Comparison of ENCODE assay signal across 8 cellular contexts in genomic region chr20:56628873-56629463, GRCh38. TPM values are rescaled to one million over a fixed set of nuclear protein-coding genes. Genes with fewer than 3 reads are reported as not detected.
DNase-seq lines count a peak whose midpoint lies in the region; ATAC-seq and TF ChIP-seq lines count a peak whose summit lies in the region.

Gene TFAP2C, plus strand, starts transcription at chr20:56629306. Its CDS starts 239 bp downstream, at chr20:56629545.

- no peaks in the 10 kb centered on the region for H3K79me2 ChIP-seq in KMS-11 (ENCODE audit: insufficient read depth, low read depth)

- peaks cover 4% of the 10 kb centered on the region for H3K4me1 ChIP-seq in KMS-11 (ENCODE audit: low read depth, poor library complexity, severe bottlenecking)
- no peaks in the 10 kb centered on the region for H3K4me1 ChIP-seq in prostate gland (replicated peaks)

- no peaks in the 10 kb centered on the region for H4K20me1 ChIP-seq in KMS-11 (ENCODE audit: insufficient read depth)

- peak within 1 kb of the TSS; percentile 33 for H3K4me3 Mint-ChIP-seq in activated T-helper 1 cell treated with anti-CD3 and anti-CD28 coated beads, Interleukin-12 subunit alpha, Interleukin-12 subunit beta, Interleukin-2, Interleukin-4 antibody, amounts not matched to agents 30 ng/mL and 10 ng/mL and 1 ng/mL, durations not matched to agents 14 hours and 24 hours and 36 hours
- peak within 1 kb of the TSS; percentile 91 for H3K4me3 Mint-ChIP-seq in glutamatergic neuron (ENCODE audit: unreplicated experiment)

- H3K27ac Mint-ChIP-seq in activated T-helper 1 cell treated with anti-CD3 and anti-CD28 coated beads, Interleukin-12 subunit alpha, Interleukin-12 subunit beta, Interleukin-2, Interleukin-4 antibody, amounts not matched to agents 30 ng/mL and 10 ng/mL and 1 ng/mL, durations not matched to agents 14 hours and 24 hours and 36 hours = peak within 1 kb of the TSS; percentile 50
- peak within 1 kb of the TSS; percentile 73 for H3K27ac Mint-ChIP-seq in glutamatergic neuron (ENCODE audit: unreplicated experiment)

- H2AFZ ChIP-seq in KMS-11 (ENCODE audit: low read depth) = peak within 1 kb of the TSS; percentile 95

- no peak within 1 kb of the TSS for H3K4me3 ChIP-seq in KMS-11 (IDR thresholded peaks at IDR 0.05; ENCODE audit: insufficient read depth, low read depth, low read length)
- H3K4me3 ChIP-seq in prostate gland = peak within 1 kb of the TSS; percentile 58 to 74

- DNase-seq in Daoy (ENCODE audit: low read depth) (peak; percentile 86), glutamatergic neuron (peak; percentile 83), prostate gland (ENCODE audit: low spot score) (peak; percentile 91), HuH-7 (ENCODE audit: low spot score) (no peak)
- peak; percentile 6 for DNase-seq in activated T-helper 1 cell treated with anti-CD3 and anti-CD28 coated beads, Interleukin-12 subunit alpha, Interleukin-12 subunit beta, Interleukin-2, Interleukin-4 antibody, amounts not matched to agents 30 ng/mL and 10 ng/mL and 1 ng/mL, durations not matched to agents 14 hours and 24 hours and 36 hours (ENCODE audit: low spot score)

- no peaks in the 10 kb centered on the region for H3K36me3 Mint-ChIP-seq in activated T-helper 1 cell treated with anti-CD3 and anti-CD28 coated beads, Interleukin-12 subunit alpha, Interleukin-12 subunit beta, Interleukin-2, Interleukin-4 antibody, amounts not matched to agents 30 ng/mL and 10 ng/mL and 1 ng/mL, durations not matched to agents 14 hours and 24 hours and 36 hours (ENCODE audit: low read depth)
- H3K36me3 Mint-ChIP-seq in glutamatergic neuron (ENCODE audit: unreplicated experiment) = peaks cover 9% of the 10 kb centered on the region

- H3K4me2 ChIP-seq in KMS-11 = peak within 1 kb of the TSS; percentile 95

- H3K27ac ChIP-seq in KMS-11 = no peak within 1 kb of the TSS
- H3K27ac ChIP-seq in prostate gland = peak within 1 kb of the TSS; percentile 85 to 91

- H3K36me3 ChIP-seq in KMS-11 (ENCODE audit: insufficient read depth) (no peaks in the 10 kb centered on the region), prostate gland (no peaks in the 10 kb centered on the region)

- no peak for TF ChIP-seq CTCF in KMS-11 (conservative IDR thresholded peaks at IDR 0.05; ENCODE audit: low read depth, low read length)
- no peak for TF ChIP-seq CTCF in glutamatergic neuron (IDR thresholded peaks at IDR 0.05; ENCODE audit: partially characterized antibody, unreplicated experiment)
- TF ChIP-seq CTCF in prostate gland (IDR thresholded peaks at IDR 0.05) = no peak

- no peaks in the 10 kb centered on the region for H3K4me1 Mint-ChIP-seq in activated T-helper 1 cell treated with anti-CD3 and anti-CD28 coated beads, Interleukin-12 subunit alpha, Interleukin-12 subunit beta, Interleukin-2, Interleukin-4 antibody, amounts not matched to agents 30 ng/mL and 10 ng/mL and 1 ng/mL, durations not matched to agents 14 hours and 24 hours and 36 hours (ENCODE audit: low read depth)
- H3K4me1 Mint-ChIP-seq in glutamatergic neuron (ENCODE audit: low read depth, unreplicated experiment) = peaks cover 23% of the 10 kb centered on the region

- no peaks in the 10 kb centered on the region for H3K9me3 ChIP-seq in prostate gland

- peaks cover 76% of the 10 kb centered on the region for H3K27me3 Mint-ChIP-seq in activated T-helper 1 cell treated with anti-CD3 and anti-CD28 coated beads, Interleukin-12 subunit alpha, Interleukin-12 subunit beta, Interleukin-2, Interleukin-4 antibody, amounts not matched to agents 30 ng/mL and 10 ng/mL and 1 ng/mL, durations not matched to agents 14 hours and 24 hours and 36 hours (ENCODE audit: insufficient read depth)
- peaks cover 15% of the 10 kb centered on the region for H3K27me3 Mint-ChIP-seq in glutamatergic neuron (ENCODE audit: unreplicated experiment)

- H3K27me3 ChIP-seq in KMS-11 (ENCODE audit: insufficient read depth, low read depth) (no peaks in the 10 kb centered on the region), prostate gland (replicated peaks; ENCODE audit: insufficient read depth) (peaks cover 3% of the 10 kb centered on the region)

- no peaks in the 10 kb centered on the region for H3K9me3 Mint-ChIP-seq in activated T-helper 1 cell treated with anti-CD3 and anti-CD28 coated beads, Interleukin-12 subunit alpha, Interleukin-12 subunit beta, Interleukin-2, Interleukin-4 antibody, amounts not matched to agents 30 ng/mL and 10 ng/mL and 1 ng/mL, durations not matched to agents 14 hours and 24 hours and 36 hours
- H3K9me3 Mint-ChIP-seq in glutamatergic neuron (ENCODE audit: unreplicated experiment) = peaks cover 10% of the 10 kb centered on the region

- 4% methylated on average over 29 of the region's 62 CpGs for WGBS in prostate gland

- H3K9ac ChIP-seq in KMS-11 = peak within 1 kb of the TSS; percentile 46; the same call in 1 of the 2 replicates

- intact Hi-C loops in activated T-helper 1 cell treated with anti-CD3 and anti-CD28 coated beads, Interleukin-12 subunit alpha, Interleukin-12 subunit beta, Interleukin-2, Interleukin-4 antibody, amounts not matched to agents 30 ng/mL and 10 ng/mL and 1 ng/mL, durations not matched to agents 14 hours and 24 hours and 36 hours (cut with micrococcal nuclease) = loop anchor here (2.0 to 5.0 kb wide), 2 partner anchors 298 to 638 kb away; partner anchors contain the start of gene BMP7
- intact Hi-C loops in prostate gland (cut with DNase I) = no loop called here

- ATAC-seq in HG02981 (IDR thresholded peaks at IDR 0.05; ENCODE audit: unreplicated experiment) (no peak), HG03354 (IDR thresholded peaks at IDR 0.05; ENCODE audit: poor library complexity, severe bottlenecking, unreplicated experiment) (no peak)

- peak; percentile 97 for TF ChIP-seq POLR2A in prostate gland (IDR thresholded peaks at IDR 0.05)

RNA-seq across cellular contexts. Expression of gene TFAP2C, which starts in this region (rescaled TPM):
- 4.5 and 7.7 TPM in 2 replicates for total RNA-seq in Daoy (2014; rRNA removed; shearing (Covaris generic))
- total RNA-seq in activated T-helper 1 cell treated with anti-CD3 and anti-CD28 coated beads, Interleukin-12 subunit alpha, Interleukin-12 subunit beta, Interleukin-2, Interleukin-4 antibody, amounts not matched to agents 30 ng/mL and 10 ng/mL and 1 ng/mL, durations not matched to agents 14 hours and 24 hours and 36 hours = not detected in 2 replicates
- 35.3 TPM for total RNA-seq in glutamatergic neuron (ENCODE audit: unreplicated experiment)
- total RNA-seq in prostate gland = 10 to 100 TPM in 1 of 2 donors, 1 to 10 TPM in 1; 9.4 to 22.4 TPM

Comparison
In these comparisons a context has a peak if more than half of its experiments do, and no peak if none do; other contexts are left out.
1. Peak in DNase-seq in activated T-helper 1 cell treated with anti-CD3 and anti-CD28 coated beads, Interleukin-12 subunit alpha, Interleukin-12 subunit beta, Interleukin-2, Interleukin-4 antibody, amounts not matched to agents 30 ng/mL and 10 ng/mL and 1 ng/mL, durations not matched to agents 14 hours and 24 hours and 36 hours; RNA of the gene not detected or under 1 TPM.